Comparison of ENCODE assay signal across 33 cellular contexts in the genomic region with DNA sequence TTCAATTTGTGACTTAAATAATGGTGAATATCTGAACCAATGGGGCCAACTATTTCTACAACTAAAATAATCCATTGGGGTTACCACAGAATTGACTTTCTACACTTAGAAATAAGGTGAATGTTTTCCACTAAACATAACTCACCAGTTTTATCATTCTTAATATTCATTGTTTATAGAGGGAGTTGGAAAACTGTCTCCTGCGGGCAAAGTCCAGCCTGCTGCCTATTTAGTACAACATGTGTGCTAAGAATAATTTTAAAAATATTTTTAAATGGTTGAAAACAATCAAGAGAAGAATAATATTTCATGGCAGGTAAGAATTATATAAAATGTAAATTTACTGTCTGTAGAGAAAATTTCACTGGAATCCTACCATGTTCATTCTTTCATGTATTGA.
"Had no signal": no experiment of that assay in that cellular context is flagged by ENCODE, and none has a peak within 500 bp of the region (broad histone marks: within the 10 kb centered on the region; RNA-seq: fewer than 3 reads in every experiment).

No MANE protein-coding gene starts in this region.

- H3K27ac ChIP-seq: adrenal gland, body of pancreas, brain microvascular endothelial cell, breast epithelium, VCaP had no signal

- H3K36me3 ChIP-seq: adrenal gland, brain microvascular endothelial cell, breast epithelium had no signal

- ATAC-seq: activated CD8-positive, alpha-beta T cell treated with anti-CD3 and anti-CD28 coated beads for 36 hours; activated naive CD4-positive, alpha-beta T cell treated with anti-CD3 and anti-CD28 coated beads, Interleukin-2, amount 50 U/mL, for 72 hours; activated T-cell treated with anti-CD3 and anti-CD28 coated beads, Interleukin-2, amount 50 U/mL, for 4 hours; activated T-cell treated with anti-CD3 and anti-CD28 coated beads, Interleukin-2, amount 50 U/mL, for 72 hours; activated T-helper 17 cell treated with anti-CD3 and anti-CD28 coated beads, Interleukin-2, amount 50 U/mL, for 72 hours; body of pancreas had no signal

- FAIRE-seq: astrocyte, TTC549 had no signal

- H3K9me3 ChIP-seq: adrenal gland, body of pancreas, breast epithelium had no signal

- H3K4me3 ChIP-seq: adrenal gland, body of pancreas, breast epithelium had no signal

- H3K4me1 ChIP-seq: adrenal gland, breast epithelium had no signal

- H3K27me3 ChIP-seq: adrenal gland, body of pancreas, brain microvascular endothelial cell, breast epithelium had no signal

- DNase-seq: activated B cell treated with CpG ODN at 0.5 μM for 24 hours; activated CD4-positive, alpha-beta memory T cell treated with anti-CD3 and anti-CD28 coated beads for 36 hours; activated CD4-positive, alpha-beta T cell treated with anti-CD3 and anti-CD28 coated beads for 4 hours; activated CD4-positive, alpha-beta T cell treated with anti-CD3 and anti-CD28 coated beads, Interleukin-2, amount 50 U/mL, for 1 hour; activated CD4-positive, alpha-beta T cell treated with anti-CD3 and anti-CD28 coated beads, Interleukin-2, amount 50 U/mL, for 4 hours; activated CD4-positive, CD25-positive, alpha-beta regulatory T cell treated with anti-CD3 and anti-CD28 coated beads, Interleukin-2, amount 50 U/mL, for 72 hours; activated CD8-positive, alpha-beta memory T cell treated with anti-CD3 and anti-CD28 coated beads, Interleukin-2, amount 50 U/mL, for 4 hours; activated CD8-positive, alpha-beta T cell treated with anti-CD3 and anti-CD28 coated beads for 36 hours; activated effector memory CD4-positive, alpha-beta T cell treated with anti-CD3 and anti-CD28 coated beads, Interleukin-2, amount 50 U/mL, for 16 hours; activated gamma-delta T cell treated with Interleukin-2 at 50 U/mL for 16 hours; activated naive CD4-positive, alpha-beta T cell; activated naive CD4-positive, alpha-beta T cell treated with anti-CD3 and anti-CD28 coated beads for 36 hours; activated naive CD4-positive, alpha-beta T cell treated with anti-CD3 and anti-CD28 coated beads, Interleukin-2, amount 50 U/mL, for 16 hours; activated naive CD8-positive, alpha-beta T cell treated with anti-CD3 and anti-CD28 coated beads for 36 hours; activated T-cell treated with anti-CD3 and anti-CD28 coated beads for 4 hours; activated T-cell treated with anti-CD3 and anti-CD28 coated beads, Interleukin-2, amount 50 U/mL, for 1 hour; activated T-cell treated with anti-CD3 and anti-CD28 coated beads, Interleukin-2, amount 50 U/mL, for 4 hours; activated T-cell treated with anti-CD3 and anti-CD28 coated beads, Interleukin-2, amount 50 U/mL, for 72 hours; adrenal gland; amniotic stem cell; aorta; brain microvascular endothelial cell; central memory CD4-positive, alpha-beta T cell; T-helper 1 cell; T-helper 2 cell; T-helper 9 cell had no signal
